In the genomic region with DNA sequence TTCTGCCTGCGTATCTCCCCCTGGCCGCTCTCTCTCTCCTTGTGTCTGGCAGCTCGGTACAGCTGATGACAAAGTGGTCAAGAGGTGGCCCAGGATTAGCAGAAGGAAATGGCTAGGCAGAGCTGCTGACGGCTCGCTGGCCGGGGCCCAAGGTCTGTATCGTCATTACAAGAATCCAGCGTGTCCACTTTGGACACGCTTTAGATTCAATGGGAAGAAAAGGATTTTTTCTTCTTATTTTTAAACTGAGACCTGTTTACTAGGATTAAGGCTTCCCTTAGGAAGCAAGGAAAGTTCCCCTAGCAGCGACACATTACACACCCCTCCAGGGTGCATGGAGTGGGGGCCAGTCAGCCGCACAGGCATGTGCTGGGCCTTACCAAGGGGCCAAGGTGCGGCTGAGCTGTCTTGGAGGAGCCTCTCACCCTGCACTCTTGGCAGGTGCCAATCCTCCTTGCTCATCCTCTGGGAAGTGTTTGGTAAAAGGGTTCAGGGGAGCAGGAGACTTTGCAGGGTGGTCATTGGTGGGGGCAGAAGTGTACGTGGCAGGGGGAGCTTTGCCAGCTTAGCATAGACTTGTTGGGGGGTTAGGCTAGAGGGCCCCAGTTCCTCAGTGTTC, we compare ENCODE assay signal across 18 cellular contexts.
DNase-seq lines count a peak whose midpoint lies in the region; ATAC-seq, FAIRE-seq and TF ChIP-seq lines count a peak whose summit lies in the region.
"Had no signal": no experiment of that assay in that cellular context is flagged by ENCODE, and none has a peak within 500 bp of the region (broad histone marks: within the 10 kb centered on the region; RNA-seq: fewer than 3 reads in every experiment).

No MANE protein-coding gene starts in this region.

- H3K36me3 ChIP-seq in RWPE2 (ENCODE audit: low read depth) = peaks cover 51% of the 10 kb centered on the region
- peaks cover 33 to 61% of the 10 kb centered on the region in 2 donors for H3K36me3 ChIP-seq in kidney (ENCODE audit: control insufficient read depth in 1 of 2, insufficient read depth in 2 of 2, low read length in 2 of 2)
- peaks cover 0 to 78% of the 10 kb centered on the region in 2 donors for H3K36me3 ChIP-seq in gastrocnemius medialis
- H3K36me3 ChIP-seq in A673 (ENCODE audit: insufficient read depth, low read length, poor library complexity, severe bottlenecking) = peaks cover 71% of the 10 kb centered on the region

- H3K27me3 ChIP-seq in RWPE2 (ENCODE audit: insufficient read depth, poor library complexity, severe bottlenecking) (no peaks in the 10 kb centered on the region), dorsolateral prefrontal cortex (no peaks in the 10 kb centered on the region), gastrocnemius medialis (no peaks in the 10 kb centered on the region), A673 (replicated peaks; ENCODE audit: insufficient read depth, low read depth, low read length, poor library complexity) (no peaks in the 10 kb centered on the region)
- H3K27me3 ChIP-seq: stomach had no signal

- no peak overlapping the region for H3K4me3 ChIP-seq in RWPE2 (ENCODE audit: severe bottlenecking)
- H3K4me3 ChIP-seq in dorsolateral prefrontal cortex = peak overlapping the region in 1 of 59 donors; percentile 18
- no peak overlapping the region for H3K4me3 ChIP-seq in kidney (ENCODE audit: low read length in 2 of 2)
- H3K4me3 ChIP-seq in gastrocnemius medialis = no peak overlapping the region
- H3K4me3 ChIP-seq in A673 (ENCODE audit: low read depth, low read length, poor library complexity, severe bottlenecking) = no peak overlapping the region
- H3K4me3 ChIP-seq: stomach had no signal

- peak in 1 of 2 donors; percentile 28 for TF ChIP-seq POLR2A in gastrocnemius medialis (IDR thresholded peaks at IDR 0.05)

- H3K4me1 ChIP-seq in RWPE2 (ENCODE audit: insufficient read depth, poor library complexity, severe bottlenecking) (no peaks in the 10 kb centered on the region), kidney (ENCODE audit: control insufficient read depth in 1 of 2, insufficient read depth in 1 of 2, low read depth in 1 of 2, low read length in 2 of 2) (peaks cover 2 to 6% of the 10 kb centered on the region in 2 donors), gastrocnemius medialis (peaks cover 5 to 16% of the 10 kb centered on the region in 2 donors), A673 (ENCODE audit: insufficient read depth, low read length, poor library complexity, severe bottlenecking) (no peaks in the 10 kb centered on the region)

- H3K9ac ChIP-seq in kidney (ENCODE audit: low read length in 2 of 2) = no peak overlapping the region

- in situ Hi-C loops in gastrocnemius medialis (cut with MboI; ENCODE audit: low sequenced_read_pairs in 4 of 4) = no loop called here

- intact Hi-C loops in dorsolateral prefrontal cortex (cut with DNase I) = no loop called here
- intact Hi-C loops in kidney (cut with DNase I) = no loop called here
- intact Hi-C loops in gastrocnemius medialis (cut with DNase I; ENCODE audit: low total_unique reads) = no loop called here
- intact Hi-C loops in A673 (cut with micrococcal nuclease; ENCODE audit: unreplicated experiment) = no loop called here

- CTCF ChIA-PET in A673 (lab: Charles Lee) = no interaction called here

- ATAC-seq in RWPE2 (ENCODE audit: low read depth) (no peak), gastrocnemius medialis (peak; percentile 60 to 86), GM21737 (IDR thresholded peaks at IDR 0.05; ENCODE audit: unreplicated experiment) (no peak)

- POLR2A ChIA-PET in A673 (lab: Charles Lee; ENCODE audit: low non-redundant PET) = no interaction called here

- FAIRE-seq in kidney (lab: Jason Lieb, UNC) = no peak
- FAIRE-seq: frontal cortex had no signal

- peak; percentile 17 for DNase-seq in RWPE2 (ENCODE audit: low spot score)
- peak in 3 of 10 donors; percentile 35 to 43 (median 35) for DNase-seq in dorsolateral prefrontal cortex
- peak; percentile 91 for DNase-seq in kidney
- DNase-seq in gastrocnemius medialis = peak; percentile 67 to 70
- no peak for DNase-seq in A673 (ENCODE audit: low spot score)
- DNase-seq in HPDE6-E6E7 (ENCODE audit: extremely low spot score) = no peak
- DNase-seq in NCI-H187 treated with DMSO at 0.1 percent for 48 hours (lab: John Stamatoyannopoulos, UW) = no peak
- DNase-seq: activated CD8-positive, alpha-beta memory T cell treated with anti-CD3 and anti-CD28 coated beads for 24 hours; activated gamma-delta T cell; DMS153; H9; MM.1S; NCI-H2029 treated with DMSO at 0.1 percent for 48 hours; NCI-H524; stomach had no signal

- no peak overlapping the region for H3K27ac ChIP-seq in RWPE2 (ENCODE audit: poor library complexity, severe bottlenecking)
- peak overlapping the region in 50 of 59 donors; percentile 11 to 96 (median 84) for H3K27ac ChIP-seq in dorsolateral prefrontal cortex
- H3K27ac ChIP-seq in kidney (ENCODE audit: low read depth in 2 of 2, low read length in 2 of 2) = peak overlapping the region in 1 of 2 donors; percentile 17
- peak overlapping the region; percentile 73 to 79 (median 76) for H3K27ac ChIP-seq in gastrocnemius medialis
- no peak overlapping the region for H3K27ac ChIP-seq in A673 (ENCODE audit: low read depth, low read length, poor library complexity, severe bottlenecking)
- H3K27ac ChIP-seq: VCaP had no signal

- no peaks in the 10 kb centered on the region for H3K9me3 ChIP-seq in RWPE2 (ENCODE audit: severe bottlenecking)
- H3K9me3 ChIP-seq in kidney (ENCODE audit: control insufficient read depth in 1 of 2, low read length in 2 of 2) = no peaks in the 10 kb centered on the region
- H3K9me3 ChIP-seq in gastrocnemius medialis = no peaks in the 10 kb centered on the region
- no peaks in the 10 kb centered on the region for H3K9me3 ChIP-seq in A673 (ENCODE audit: low read depth, low read length, poor library complexity, severe bottlenecking)
- H3K9me3 ChIP-seq: stomach had no signal

- BruUV-seq in A673 (replicated peaks; lab: Mats Ljungman, UMichigan) = no TSS peak

- TF ChIP-seq CTCF in RWPE2 (IDR thresholded peaks at IDR 0.05; ENCODE audit: poor library complexity, severe bottlenecking) = no peak
- TF ChIP-seq CTCF in dorsolateral prefrontal cortex (IDR thresholded peaks at IDR 0.05 in 54 of 56, conservative IDR thresholded peaks at IDR 0.05 in 2 of 56; ENCODE audit: low read depth in 1 of 56, partially characterized antibody in 56 of 56) = no peak
- no peak for TF ChIP-seq CTCF in kidney (IDR thresholded peaks at IDR 0.05; ENCODE audit: borderline replicate concordance, extremely low read depth, insufficient read depth)
- TF ChIP-seq CTCF in gastrocnemius medialis (IDR thresholded peaks at IDR 0.05 in 4 of 5, conservative IDR thresholded peaks at IDR 0.05 in 1 of 5) = no peak
- no peak for TF ChIP-seq CTCF in A673 (conservative IDR thresholded peaks at IDR 0.05; ENCODE audit: low read depth, low read length)

Comparison
In these comparisons a context has a peak if more than half of its experiments do, and no peak if none do; other contexts are left out.
1. ATAC-seq: peak in gastrocnemius medialis (2 of 2); none in RWPE2 (single experiment) and GM21737 (single experiment).
2. DNase-seq: peak in RWPE2 (single experiment), kidney (single experiment) and gastrocnemius medialis (2 of 2); none in A673 (single experiment), HPDE6-E6E7 (single experiment) and NCI-H187 treated with DMSO at 0.1 percent for 48 hours (single experiment).
3. H3K27ac ChIP-seq: peak in dorsolateral prefrontal cortex (50 of 59) and gastrocnemius medialis (4 of 4); none in RWPE2 (single experiment) and A673 (single experiment).